ENCODE assay signal across 24 cellular contexts in the genomic region with DNA sequence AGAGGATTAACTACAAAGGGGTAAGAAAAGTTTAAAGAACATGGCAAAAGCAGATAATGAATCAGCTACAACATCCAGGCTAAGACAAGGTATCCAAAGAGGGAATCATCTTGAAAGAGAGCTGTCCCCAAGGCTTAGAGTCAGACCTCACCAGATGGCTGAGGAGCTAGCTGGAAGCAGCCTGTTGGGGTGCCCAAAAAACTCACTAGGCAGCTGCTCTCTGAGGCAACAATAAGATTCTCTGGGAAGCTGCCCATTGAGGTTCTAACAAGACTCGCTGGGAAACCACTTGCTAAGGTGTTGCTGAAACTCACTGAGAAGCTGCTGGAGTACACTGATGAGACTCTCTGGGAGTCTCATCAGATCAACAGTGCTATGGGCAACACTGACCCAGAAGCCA.
A peak's percentile ranks its signal among the peaks of the same experiment; 100 is the strongest.
DNase-seq lines count a peak whose midpoint lies in the region; ATAC-seq, FAIRE-seq and TF ChIP-seq lines count a peak whose summit lies in the region.
"Had no signal": no experiment of that assay in that cellular context is flagged by ENCODE, and none has a peak within 500 bp of the region (broad histone marks: within the 10 kb centered on the region; RNA-seq: fewer than 3 reads in every experiment).

No MANE protein-coding gene starts in this region.

- CTCF ChIA-PET in H1 (lab: Charles Lee; ENCODE audit: partially characterized antibody): interaction anchor here (0.8 to 1.1 kb wide), 2 partner anchors 15 to 54 kb away, joined by 3 read pairs; no protein-coding TSS in a partner anchor

- H3K56ac ChIP-seq in H1 (replicated peaks; ENCODE audit: insufficient read length, low read depth, low read length): no peak overlapping the region

- H3K9me3 ChIP-seq in H1 (ENCODE audit: insufficient read depth in 2 of 2, low read depth in 1 of 2, low read length in 1 of 2): no peaks in the 10 kb centered on the region
- H3K9me3 ChIP-seq: A549, BE2C, BLaER1 had no signal

- ATAC-seq in GM23338: no peak
- ATAC-seq in stimulated activated effector memory CD8-positive, alpha-beta T cell treated with anti-CD3 and anti-CD28 coated beads, Interleukin-12 subunit alpha, Interleukin-12 subunit beta, amount 100 ng/mL, for 72 hours: peak; percentile 48
- ATAC-seq in esophagus mucosa: no peak
- ATAC-seq in HG02798 (IDR thresholded peaks at IDR 0.05; ENCODE audit: poor library complexity, unreplicated experiment): no peak
- ATAC-seq: A549, GM12878 had no signal

- no peak for TF ChIP-seq RAD21 in H1 (IDR thresholded peaks at IDR 0.05 in 1 of 2, conservative IDR thresholded peaks at IDR 0.05 in 1 of 2; ENCODE audit: low read depth in 2 of 2, low read length in 2 of 2)

- no peak overlapping the region for H3K23ac ChIP-seq in H1 (ENCODE audit: insufficient read length)

- H4K20me1 ChIP-seq in GM23338 (replicated peaks; ENCODE audit: insufficient read depth) (no peaks in the 10 kb centered on the region), H1 (replicated peaks in 1 of 2; ENCODE audit: control insufficient read depth in 1 of 2, insufficient read depth in 2 of 2, low read length in 2 of 2) (no peaks in the 10 kb centered on the region)
- H4K20me1 ChIP-seq: BLaER1 had no signal

- H3K27me3 ChIP-seq in GM23338 (ENCODE audit: insufficient read depth) (no peaks in the 10 kb centered on the region), H1 (replicated peaks in 1 of 4; ENCODE audit: control insufficient read depth in 3 of 4, extremely low read depth in 1 of 4, insufficient read depth in 3 of 4, low read length in 3 of 4) (no peaks in the 10 kb centered on the region)
- H3K27me3 ChIP-seq: BE2C, BLaER1 had no signal

- no peak for TF ChIP-seq CTCF in GM23338 (conservative IDR thresholded peaks at IDR 0.05; ENCODE audit: low read depth in 2 of 2)
- no peak for TF ChIP-seq CTCF in H1 (IDR thresholded peaks at IDR 0.05; ENCODE audit: control extremely low read depth in 1 of 3, insufficient read depth in 1 of 3, low read depth in 1 of 3, low read length in 3 of 3)

- H3K36me3 Mint-ChIP-seq in GM23338 (ENCODE audit: low read depth): no peaks in the 10 kb centered on the region
- H3K36me3 Mint-ChIP-seq in stimulated activated effector memory CD8-positive, alpha-beta T cell treated with anti-CD3 and anti-CD28 coated beads, Interleukin-12 subunit alpha, Interleukin-12 subunit beta, amount 100 ng/mL, for 72 hours: no peaks in the 10 kb centered on the region
- H3K36me3 Mint-ChIP-seq: CD14-positive monocyte; CD4-positive, alpha-beta memory T cell; CD4-positive, CD25-positive, alpha-beta regulatory T cell; CD8-positive, alpha-beta memory T cell had no signal

- H3K4me3 ChIP-seq in GM23338 (no peak overlapping the region), H1 (ENCODE audit: extremely low read depth in 1 of 4, insufficient read depth in 2 of 4, low read depth in 3 of 4, low read length in 4 of 4) (no peak overlapping the region)
- H3K4me3 ChIP-seq: A549, BLaER1, GM12878 had no signal

- no peak overlapping the region for H3K4ac ChIP-seq in H1 (replicated peaks; ENCODE audit: insufficient read length, low read depth, low read length)

- no peak overlapping the region for H2BK120ac ChIP-seq in H1 (replicated peaks; ENCODE audit: low read depth, low read length)

- DNase-seq in DMS 273 (lab: John Stamatoyannopoulos, UW; ENCODE audit: unreplicated experiment) (peak; percentile 53), GM23338 (ENCODE audit: low spot score) (no peak), H1 (ENCODE audit: low read depth in 1 of 2, low spot score in 2 of 2) (no peak), NK-92 (lab: John Stamatoyannopoulos, UW; ENCODE audit: unreplicated experiment) (no peak)
- DNase-seq in stimulated activated effector memory CD8-positive, alpha-beta T cell treated with anti-CD3 and anti-CD28 coated beads, Interleukin-12 subunit alpha, Interleukin-12 subunit beta, amount 100 ng/mL, for 72 hours (ENCODE audit: low spot score in 2 of 2): no peak
- DNase-seq: BE2C; C1 segment of cervical spinal cord; CD4-positive, CD25-positive, alpha-beta regulatory T cell; CD8-positive, alpha-beta memory T cell; COR-L47; DMS153; DMS53; DMS79; DND-41; EL; GDM1 had no signal

- H3K14ac ChIP-seq in H1 (ENCODE audit: insufficient read length): no peak overlapping the region

- no peak for TF ChIP-seq EP300 in H1 (IDR thresholded peaks at IDR 0.05; ENCODE audit: borderline replicate concordance in 1 of 2, low read depth in 2 of 2, low read length in 2 of 2)

- no peak overlapping the region for H2AK5ac ChIP-seq in H1 (ENCODE audit: low read depth, low read length)

- H3K27ac Mint-ChIP-seq in GM23338: no peak overlapping the region
- no peak overlapping the region for H3K27ac Mint-ChIP-seq in stimulated activated effector memory CD8-positive, alpha-beta T cell treated with anti-CD3 and anti-CD28 coated beads, Interleukin-12 subunit alpha, Interleukin-12 subunit beta, amount 100 ng/mL, for 72 hours
- H3K27ac Mint-ChIP-seq: CD14-positive monocyte; CD4-positive, alpha-beta memory T cell; CD8-positive, alpha-beta memory T cell had no signal

- no peak for TF ChIP-seq POLR2A in H1 (IDR thresholded peaks at IDR 0.05; ENCODE audit: control extremely low read depth in 1 of 2, low read depth in 2 of 2, low read length in 2 of 2)

- H3K4me1 ChIP-seq in GM23338 (ENCODE audit: insufficient read depth) (no peaks in the 10 kb centered on the region), H1 (replicated peaks in 1 of 4; ENCODE audit: control insufficient read depth in 3 of 4, insufficient read depth in 4 of 4, low read length in 3 of 4) (no peaks in the 10 kb centered on the region)
- H3K4me1 ChIP-seq: A549, BE2C had no signal

- no peak overlapping the region for H3K4me3 Mint-ChIP-seq in GM23338
- H3K4me3 Mint-ChIP-seq in stimulated activated effector memory CD8-positive, alpha-beta T cell treated with anti-CD3 and anti-CD28 coated beads, Interleukin-12 subunit alpha, Interleukin-12 subunit beta, amount 100 ng/mL, for 72 hours: no peak overlapping the region
- H3K4me3 Mint-ChIP-seq: CD14-positive monocyte; CD4-positive, alpha-beta memory T cell; CD4-positive, CD25-positive, alpha-beta regulatory T cell; CD8-positive, alpha-beta memory T cell had no signal

- H3K79me1 ChIP-seq in H1 (ENCODE audit: low read depth, low read length): no peaks in the 10 kb centered on the region

- H2AFZ ChIP-seq in GM23338 (0 out of 2 replicates have a peak overlapping the region, but pooled peaks have one; percentile 80), H1 (ENCODE audit: low read length) (peak overlapping the region; percentile 61; the same call in 1 of the 2 replicates)

- peaks cover 8% of the 10 kb centered on the region; the same call in 2 of the 3 replicates for H3K4me1 Mint-ChIP-seq in GM23338
- H3K4me1 Mint-ChIP-seq in stimulated activated effector memory CD8-positive, alpha-beta T cell treated with anti-CD3 and anti-CD28 coated beads, Interleukin-12 subunit alpha, Interleukin-12 subunit beta, amount 100 ng/mL, for 72 hours: no peaks in the 10 kb centered on the region
- H3K4me1 Mint-ChIP-seq: CD14-positive monocyte; CD4-positive, alpha-beta memory T cell; CD4-positive, CD25-positive, alpha-beta regulatory T cell; CD8-positive, alpha-beta memory T cell had no signal

- no peak overlapping the region for H4K91ac ChIP-seq in H1 (replicated peaks; ENCODE audit: insufficient read length, low read length)

- 88% methylated on average over 1 of the region's 1 CpG; no CpG with 5 or more reads in 1 of the 2 experiments for WGBS in H1 (ENCODE audit: extremely low coverage in 1 of 2, insufficient coverage in 1 of 2, insufficient read length in 1 of 2, insufficient replicate concordance in 2 of 2, low coverage in 1 of 2, low lambda C conversion rate in 2 of 2, missing lambda C conversion rate in 1 of 2), 2 experiments

- no peak overlapping the region for H2BK15ac ChIP-seq in H1 (ENCODE audit: low read length)

- H3F3A ChIP-seq in GM23338 (replicated peaks; ENCODE audit: low read depth): no peaks in the 10 kb centered on the region

- no peak overlapping the region for H3K27ac ChIP-seq in GM23338 (ENCODE audit: low read depth)
- no peak overlapping the region for H3K27ac ChIP-seq in H1 (ENCODE audit: low read depth, low read length)
- H3K27ac ChIP-seq: 22Rv1, A549, BLaER1 had no signal

- POLR2A ChIA-PET in H1 (lab: Charles Lee; ENCODE audit: partially characterized antibody): no interaction called here

- no peaks in the 10 kb centered on the region for H3K36me3 ChIP-seq in GM23338 (ENCODE audit: insufficient read depth)
- no peaks in the 10 kb centered on the region for H3K36me3 ChIP-seq in H1 (ENCODE audit: control insufficient read depth in 2 of 4, insufficient read depth in 4 of 4, low read length in 3 of 4)
- H3K36me3 ChIP-seq: BE2C, BLaER1 had no signal

- H3K27me3 Mint-ChIP-seq in GM23338 (ENCODE audit: insufficient read depth, low read depth, poor library complexity): peaks cover 3% of the 10 kb centered on the region
- H3K27me3 Mint-ChIP-seq: CD4-positive, alpha-beta memory T cell; CD4-positive, CD25-positive, alpha-beta regulatory T cell had no signal

- H3K9me3 Mint-ChIP-seq in GM23338: no peaks in the 10 kb centered on the region
- H3K9me3 Mint-ChIP-seq in stimulated activated effector memory CD8-positive, alpha-beta T cell treated with anti-CD3 and anti-CD28 coated beads, Interleukin-12 subunit alpha, Interleukin-12 subunit beta, amount 100 ng/mL, for 72 hours: no peaks in the 10 kb centered on the region

- H2BK12ac ChIP-seq in H1 (ENCODE audit: low read depth, low read length): no peak overlapping the region

- H4K5ac ChIP-seq in H1 (ENCODE audit: insufficient read length, low read depth, low read length): no peak overlapping the region

- H3K79me2 ChIP-seq in GM23338 (replicated peaks; ENCODE audit: insufficient read depth): no peaks in the 10 kb centered on the region
- no peaks in the 10 kb centered on the region for H3K79me2 ChIP-seq in H1 (ENCODE audit: control insufficient read depth in 1 of 2, insufficient read depth in 2 of 2, low read length in 2 of 2)

- H3K18ac ChIP-seq in H1 (ENCODE audit: extremely low read depth, low read length): no peak overlapping the region

- no peaks in the 10 kb centered on the region for H3K9me2 ChIP-seq in GM23338 (ENCODE audit: insufficient read depth)

- H3K23me2 ChIP-seq in H1 (ENCODE audit: low read depth, low read length): no peaks in the 10 kb centered on the region

- no peak overlapping the region for H3K4me2 ChIP-seq in GM23338
- H3K4me2 ChIP-seq in H1 (ENCODE audit: insufficient read depth in 1 of 2, low read depth in 2 of 2, low read length in 2 of 2): no peak overlapping the region
- H3K4me2 ChIP-seq: A549, BLaER1 had no signal

- no peak overlapping the region for H2BK20ac ChIP-seq in H1 (ENCODE audit: low read length)

- no peak overlapping the region for H3K9ac ChIP-seq in H1 (replicated peaks in 1 of 4; ENCODE audit: extremely low read depth in 1 of 4, low read depth in 3 of 4, low read length in 3 of 4)
- H3K9ac ChIP-seq: BLaER1 had no signal

- H2BK5ac ChIP-seq in H1 (ENCODE audit: low read depth, low read length): no peak overlapping the region

- H4K8ac ChIP-seq in H1 (ENCODE audit: extremely low read depth, insufficient read depth, low read length): no peak overlapping the region

- FAIRE-seq in H1 (lab: Jason Lieb, UNC): no peak
- FAIRE-seq: A549, GM12878 had no signal

TF ChIP-seq in GM23338, 12 proteins besides CTCF, POLR2A, EP300 and RAD21 (continues in another document):
- no peak for TF ChIP-seq EZH2 (IDR thresholded peaks at IDR 0.05; ENCODE audit: low read depth, unreplicated experiment)

TF ChIP-seq in H1, 55 proteins besides CTCF, POLR2A, EP300 and RAD21 (continues in another document):
- no peak for TF ChIP-seq RFX5 (IDR thresholded peaks at IDR 0.05; ENCODE audit: borderline replicate concordance, low read depth, low read length)
